Comparison of ENCODE assay signal across 20 cellular contexts in genomic region chr17:4120332-4120731, GRCh38.
"Had no signal": no experiment of that assay in that cellular context is flagged by ENCODE, and none has a peak within 500 bp of the region (broad histone marks: within the 10 kb centered on the region; RNA-seq: fewer than 3 reads in every experiment).

No MANE protein-coding gene starts in this region.

- H3K4me1 ChIP-seq: colonic mucosa, foreskin keratinocyte, lower lobe of right lung had no signal

- DNase-seq: colonic mucosa; cortex of kidney; effector CD8-positive, alpha-beta T cell; effector memory CD8-positive, alpha-beta T cell; endodermal cell; erythroblast; foreskin keratinocyte; gastrocnemius medialis; glutamatergic neuron; head of caudate nucleus; heart right ventricle; hippocampal formation; left cardiac atrium; left lung; left ventricle myocardium superior; lower lobe of right lung; mesenchymal stem cell; mucosa of descending colon; naive B cell had no signal

- H3K9me3 ChIP-seq: colonic mucosa, gastrocnemius medialis, heart right ventricle, left lung, lower lobe of right lung, mucosa of descending colon had no signal

- H3K27me3 ChIP-seq: colonic mucosa, foreskin keratinocyte, gastrocnemius medialis, heart right ventricle, left lung had no signal

- H3K4me3 ChIP-seq: colonic mucosa, gastrocnemius medialis, heart right ventricle, left lung, lower lobe of right lung, mucosa of descending colon had no signal

- H3K27ac ChIP-seq: colonic mucosa, epithelial cell of prostate, foreskin keratinocyte, heart right ventricle, left lung, lower lobe of right lung had no signal
